Comparison of ENCODE assay signal across 11 cellular contexts in the genomic region with DNA sequence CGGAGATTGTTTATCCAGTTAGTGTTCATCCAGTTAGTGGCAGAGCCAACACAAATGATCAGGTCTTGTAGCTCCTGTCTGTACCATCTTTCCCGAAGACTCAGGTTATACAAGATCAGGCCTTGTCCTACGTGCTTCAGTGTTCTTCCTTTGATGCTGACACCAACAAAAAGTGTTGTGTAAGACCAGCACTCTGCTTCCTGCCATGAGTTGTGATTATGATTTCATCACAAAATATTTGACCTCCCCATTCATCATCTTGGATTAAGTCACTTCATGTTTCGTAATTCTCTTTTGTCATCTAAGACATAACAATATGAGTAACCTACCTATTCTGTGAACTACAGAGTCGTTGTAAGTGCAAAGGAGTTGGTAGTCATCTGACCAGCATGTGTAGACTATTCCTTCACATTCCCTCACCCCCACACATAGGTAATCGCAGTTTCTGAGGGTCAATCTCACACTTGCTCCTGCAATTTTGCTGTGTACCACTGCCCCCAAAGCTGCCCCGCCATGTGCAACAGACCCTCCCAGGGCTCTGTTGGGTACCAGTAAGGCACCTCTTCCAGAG.
DNase-seq lines count a peak whose midpoint lies in the region; ATAC-seq, FAIRE-seq and TF ChIP-seq lines count a peak whose summit lies in the region.
"Had no signal": no experiment of that assay in that cellular context is flagged by ENCODE, and none has a peak within 500 bp of the region (broad histone marks: within the 10 kb centered on the region; RNA-seq: fewer than 3 reads in every experiment).

No MANE protein-coding gene starts in this region.

- no peaks in the 10 kb centered on the region for H3K4me1 Mint-ChIP-seq in T-cell

- in situ Hi-C loops in astrocyte of the cerebellum (cut with HindIII; ENCODE audit: low sequenced_read_pairs) (no loop called here), HepG2 (cut with HindIII; ENCODE audit: extremely low pct_ligation_motif_present, low pct_unique_long_range_greater_than_20kb) (no loop called here)

- no peak for TF ChIP-seq RAD21 in HepG2 (CRISPR knock-in tag; IDR thresholded peaks at IDR 0.05)

- H3K4me2 ChIP-seq in HepG2 (ENCODE audit: low read depth, low read length), result no peak overlapping the region

- no peak overlapping the region for H3K4me3 ChIP-seq in LNCaP clone FGC (ENCODE audit: low read depth, low read length)
- no peak overlapping the region for H3K4me3 ChIP-seq in astrocyte of the cerebellum (ENCODE audit: low read depth, low read length)
- no peak overlapping the region for H3K4me3 ChIP-seq in HepG2 (replicated peaks in 1 of 3; ENCODE audit: insufficient read depth in 1 of 3, low read depth in 2 of 3, low read length in 3 of 3)

- H3K9me3 ChIP-seq in HepG2 (ENCODE audit: low read length), result no peaks in the 10 kb centered on the region

- no peak overlapping the region for H3K4me3 Mint-ChIP-seq in T-cell
- H3K4me3 Mint-ChIP-seq: CD4-positive, alpha-beta T cell had no signal

- no peak overlapping the region for H3K27ac ChIP-seq in HepG2 (ENCODE audit: extremely low read length, insufficient read depth, low read length)

- no peaks in the 10 kb centered on the region for H3K79me2 ChIP-seq in HepG2 (ENCODE audit: insufficient read depth, low read length)

- BruUV-seq in HepG2 (replicated peaks; lab: Mats Ljungman, UMichigan), result no TSS peak

- intact Hi-C loops in HepG2 (cut with micrococcal nuclease; ENCODE audit: unreplicated experiment), result no loop called here

- POLR2A ChIA-PET in HepG2 (lab: Yijun Ruan, JAX) (no interaction called here), T-cell (lab: Charles Lee) (no interaction called here)

- H3K36me3 Mint-ChIP-seq in T-cell, result no peaks in the 10 kb centered on the region

- no peak overlapping the region for H3K27ac Mint-ChIP-seq in T-cell
- H3K27ac Mint-ChIP-seq: CD4-positive, alpha-beta T cell had no signal

- FAIRE-seq in HepG2 (lab: Jason Lieb, UNC), result no peak

- 0 out of 2 replicates have a peak, but pooled peaks cover 2% of the 10 kb centered on the region for H3K4me1 ChIP-seq in HepG2 (ENCODE audit: insufficient read depth, low read length)

- H4K20me1 ChIP-seq in HepG2 (ENCODE audit: insufficient read depth, low read length), result no peaks in the 10 kb centered on the region

- H3K9me3 Mint-ChIP-seq in T-cell, result peaks cover 0 to 4% (median 0%) of the 10 kb centered on the region in 3 donors

- peaks cover 0 to 29% of the 10 kb centered on the region in 2 experiments; a peak in 2 of 5 replicates for H3K27me3 ChIP-seq in HepG2 (ENCODE audit: control insufficient read depth in 1 of 2, insufficient read depth in 2 of 2, low read length in 2 of 2)

- peak in 1 of 2 experiments; percentile 23; a peak in 1 of 4 replicates for TF ChIP-seq EP300 in HepG2 (IDR thresholded peaks at IDR 0.05; ENCODE audit: low read depth in 2 of 2, low read length in 2 of 2)
- no peak for TF ChIP-seq EP300 in HepG2 (CRISPR knock-in tag; IDR thresholded peaks at IDR 0.05; ENCODE audit: borderline replicate concordance)

- TF ChIP-seq CTCF in LNCaP clone FGC (IDR thresholded peaks at IDR 0.05; ENCODE audit: control insufficient read depth, extremely low read depth, insufficient read depth) (no peak), astrocyte of the cerebellum (IDR thresholded peaks at IDR 0.05; ENCODE audit: low read depth, low read length, missing control alignments) (no peak), HepG2 (CRISPR knock-in tag; IDR thresholded peaks at IDR 0.05) (no peak)

- TF ChIP-seq POLR2A in HepG2 (IDR thresholded peaks at IDR 0.05; ENCODE audit: insufficient read depth in 1 of 2, low read depth in 2 of 2, low read length in 2 of 2), result no peak

- H3K9ac ChIP-seq in HepG2 (ENCODE audit: insufficient read depth, low read depth, low read length), result no peak overlapping the region

- CTCF ChIA-PET in HepG2 (lab: Yijun Ruan, JAX; ENCODE audit: low intra/inter-chr PET ratio, low total read pairs), result no interaction called here
- CTCF ChIA-PET in T-cell (lab: Charles Lee), result no interaction called here

- DNase-seq in AG08395 (ENCODE audit: low spot score) (peak; percentile 75), LNCaP clone FGC (ENCODE audit: low read depth) (peak; percentile 7), astrocyte of the cerebellum (ENCODE audit: low read depth) (peak; percentile 55), HepG2 (ENCODE audit: low spot score) (peak; percentile 52), T-cell (no peak), GM19240 (ENCODE audit: insufficient read length, low spot score) (no peak), HuH-7 (ENCODE audit: low spot score) (no peak), activated gamma-delta T cell treated with Interleukin-2 at 50 U/mL for 16 hours (no peak)
- DNase-seq: activated effector memory CD4-positive, alpha-beta T cell treated with Interleukin-2 at 50 U/mL for 16 hours; CD4-positive, alpha-beta T cell; Right ventricle myocardium superior had no signal

- no peak overlapping the region for H2AFZ ChIP-seq in HepG2 (ENCODE audit: low read length)

- no peaks in the 10 kb centered on the region for H3K36me3 ChIP-seq in HepG2 (replicated peaks in 1 of 2; ENCODE audit: control insufficient read depth in 1 of 2, insufficient read depth in 2 of 2, low read length in 2 of 2)

- WGBS in HepG2 (ENCODE audit: low lambda C conversion rate), result 26% methylated on average over 7 of the region's 7 CpGs

- ATAC-seq in HepG2 (no peak), T-cell (replicated peaks in 1 of 4) (no peak)

- H3K27me3 Mint-ChIP-seq in T-cell, result peaks cover 7 to 14% of the 10 kb centered on the region in 2 donors

TF ChIP-seq in HepG2, 621 proteins besides CTCF, POLR2A, EP300 and RAD21 (continues in another document):
- TF ChIP-seq, protein P1, sequence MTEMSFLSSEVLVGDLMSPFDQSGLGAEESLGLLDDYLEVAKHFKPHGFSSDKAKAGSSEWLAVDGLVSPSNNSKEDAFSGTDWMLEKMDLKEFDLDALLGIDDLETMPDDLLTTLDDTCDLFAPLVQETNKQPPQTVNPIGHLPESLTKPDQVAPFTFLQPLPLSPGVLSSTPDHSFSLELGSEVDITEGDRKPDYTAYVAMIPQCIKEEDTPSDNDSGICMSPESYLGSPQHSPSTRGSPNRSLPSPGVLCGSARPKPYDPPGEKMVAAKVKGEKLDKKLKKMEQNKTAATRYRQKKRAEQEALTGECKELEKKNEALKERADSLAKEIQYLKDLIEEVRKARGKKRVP (CRISPR knock-in tag; IDR thresholded peaks at IDR 0.05), result peak in 1 of 2 experiments; percentile 83; a peak in 2 of 4 replicates
- TF ChIP-seq SOX6 (IDR thresholded peaks at IDR 0.05), result no peak
- TF ChIP-seq SOX6 (CRISPR knock-in tag; IDR thresholded peaks at IDR 0.05), result peak; percentile 44; the same call in 1 of the 2 replicates
- TF ChIP-seq FOSL2 (CRISPR knock-in tag; IDR thresholded peaks at IDR 0.05), result peak; percentile 81
- TF ChIP-seq, protein P2, sequence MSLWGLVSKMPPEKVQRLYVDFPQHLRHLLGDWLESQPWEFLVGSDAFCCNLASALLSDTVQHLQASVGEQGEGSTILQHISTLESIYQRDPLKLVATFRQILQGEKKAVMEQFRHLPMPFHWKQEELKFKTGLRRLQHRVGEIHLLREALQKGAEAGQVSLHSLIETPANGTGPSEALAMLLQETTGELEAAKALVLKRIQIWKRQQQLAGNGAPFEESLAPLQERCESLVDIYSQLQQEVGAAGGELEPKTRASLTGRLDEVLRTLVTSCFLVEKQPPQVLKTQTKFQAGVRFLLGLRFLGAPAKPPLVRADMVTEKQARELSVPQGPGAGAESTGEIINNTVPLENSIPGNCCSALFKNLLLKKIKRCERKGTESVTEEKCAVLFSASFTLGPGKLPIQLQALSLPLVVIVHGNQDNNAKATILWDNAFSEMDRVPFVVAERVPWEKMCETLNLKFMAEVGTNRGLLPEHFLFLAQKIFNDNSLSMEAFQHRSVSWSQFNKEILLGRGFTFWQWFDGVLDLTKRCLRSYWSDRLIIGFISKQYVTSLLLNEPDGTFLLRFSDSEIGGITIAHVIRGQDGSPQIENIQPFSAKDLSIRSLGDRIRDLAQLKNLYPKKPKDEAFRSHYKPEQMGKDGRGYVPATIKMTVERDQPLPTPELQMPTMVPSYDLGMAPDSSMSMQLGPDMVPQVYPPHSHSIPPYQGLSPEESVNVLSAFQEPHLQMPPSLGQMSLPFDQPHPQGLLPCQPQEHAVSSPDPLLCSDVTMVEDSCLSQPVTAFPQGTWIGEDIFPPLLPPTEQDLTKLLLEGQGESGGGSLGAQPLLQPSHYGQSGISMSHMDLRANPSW (CRISPR knock-in tag; IDR thresholded peaks at IDR 0.05; ENCODE audit: borderline replicate concordance), result no peak
- 0 out of 2 replicates have a peak, but pooled peaks have one; percentile 12 for TF ChIP-seq CREB1 (IDR thresholded peaks at IDR 0.05)
- no peak for TF ChIP-seq CREB1 (CRISPR knock-in tag; IDR thresholded peaks at IDR 0.05)
- TF ChIP-seq U2AF2 (IDR thresholded peaks at IDR 0.05; ENCODE audit: low read depth, low read length), result no peak
- no peak for TF ChIP-seq ZNF207 (IDR thresholded peaks at IDR 0.05; ENCODE audit: borderline replicate concordance)
- peak; percentile 32; the same call in 1 of the 2 replicates for TF ChIP-seq ETV5 (CRISPR knock-in tag; IDR thresholded peaks at IDR 0.05; ENCODE audit: borderline replicate concordance)
- TF ChIP-seq MAFF (IDR thresholded peaks at IDR 0.05; ENCODE audit: low read depth, low read length), result peak; percentile 58
- TF ChIP-seq ZNF550 (CRISPR knock-in tag; IDR thresholded peaks at IDR 0.05; ENCODE audit: borderline replicate concordance), result no peak
- TF ChIP-seq ZNF569 (CRISPR knock-in tag; IDR thresholded peaks at IDR 0.05; ENCODE audit: borderline replicate concordance), result no peak
- TF ChIP-seq, protein P3, sequence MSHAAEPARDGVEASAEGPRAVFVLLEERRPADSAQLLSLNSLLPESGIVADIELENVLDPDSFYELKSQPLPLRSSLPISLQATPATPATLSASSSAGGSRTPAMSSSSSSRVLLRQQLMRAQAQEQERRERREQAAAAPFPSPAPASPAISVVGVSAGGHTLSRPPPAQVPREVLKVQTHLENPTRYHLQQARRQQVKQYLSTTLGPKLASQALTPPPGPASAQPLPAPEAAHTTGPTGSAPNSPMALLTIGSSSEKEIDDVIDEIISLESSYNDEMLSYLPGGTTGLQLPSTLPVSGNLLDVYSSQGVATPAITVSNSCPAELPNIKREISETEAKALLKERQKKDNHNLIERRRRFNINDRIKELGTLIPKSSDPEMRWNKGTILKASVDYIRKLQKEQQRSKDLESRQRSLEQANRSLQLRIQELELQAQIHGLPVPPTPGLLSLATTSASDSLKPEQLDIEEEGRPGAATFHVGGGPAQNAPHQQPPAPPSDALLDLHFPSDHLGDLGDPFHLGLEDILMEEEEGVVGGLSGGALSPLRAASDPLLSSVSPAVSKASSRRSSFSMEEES (CRISPR knock-in tag; IDR thresholded peaks at IDR 0.05), result peak; percentile 21; the same call in 1 of the 2 replicates
- TF ChIP-seq TSC22D2 (CRISPR knock-in tag; IDR thresholded peaks at IDR 0.05; ENCODE audit: borderline replicate concordance), result no peak
- no peak for TF ChIP-seq ZNF775 (CRISPR knock-in tag; IDR thresholded peaks at IDR 0.05; ENCODE audit: borderline replicate concordance)

Comparison
In these comparisons a context has a peak if more than half of its experiments do, and no peak if none do; other contexts are left out.
1. DNase-seq: peak in AG08395 (single experiment), LNCaP clone FGC (single experiment), astrocyte of the cerebellum (single experiment) and HepG2 (single experiment); none in T-cell (0 of 34), GM19240 (single experiment), HuH-7 (single experiment) and activated gamma-delta T cell treated with Interleukin-2 at 50 U/mL for 16 hours (single experiment).